Comparison of ENCODE assay signal across 2 cellular contexts in the genomic region with DNA sequence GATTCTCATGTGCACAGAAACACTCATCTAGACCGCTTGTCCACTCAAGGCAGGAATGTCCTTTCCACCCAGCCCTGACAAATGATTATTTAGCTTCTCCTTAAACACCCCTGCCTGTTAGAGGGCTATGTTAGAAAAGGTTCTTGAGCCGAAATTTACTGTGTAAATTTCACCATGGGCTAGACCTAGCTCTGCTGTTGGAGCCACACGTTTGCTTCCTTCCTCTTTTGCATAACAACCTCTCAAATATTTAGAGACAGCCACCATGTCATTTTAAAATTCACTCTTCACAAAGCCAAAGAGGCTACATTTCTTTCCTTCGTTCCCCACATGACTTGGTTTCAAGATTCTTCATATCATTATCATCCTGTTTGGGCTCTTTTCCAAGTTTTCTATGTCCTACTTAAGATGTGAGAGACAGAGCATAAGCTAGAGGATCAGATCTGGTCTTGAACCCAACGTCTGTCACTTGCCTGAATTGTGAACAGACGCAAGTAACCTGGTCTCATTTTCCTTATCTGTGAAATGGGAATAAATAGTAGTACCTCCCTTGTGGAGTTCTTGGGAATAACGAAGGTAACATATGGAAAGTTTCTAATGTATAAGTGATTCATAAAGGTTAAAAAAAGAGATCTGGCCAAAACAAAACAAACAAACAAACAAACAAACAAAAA.
TF ChIP-seq lines count a peak whose summit lies in the region.

No MANE protein-coding gene starts in this region.

TF ChIP-seq in WTC11, 78 proteins besides CTCF, POLR2A, EP300 and RAD21:
- TF ChIP-seq IRF2 (CRISPR knock-in tag; IDR thresholded peaks at IDR 0.05; ENCODE audit: borderline replicate concordance, low read depth) (no peak), ZNF416 (CRISPR knock-in tag; IDR thresholded peaks at IDR 0.05) (no peak), ZNF232 (CRISPR knock-in tag; IDR thresholded peaks at IDR 0.05) (no peak), EMX1 (CRISPR knock-in tag; IDR thresholded peaks at IDR 0.05) (no peak), TP53 (CRISPR knock-in tag; IDR thresholded peaks at IDR 0.05) (no peak), ETV6 (CRISPR knock-in tag; IDR thresholded peaks at IDR 0.05) (no peak)
- TF ChIP-seq, protein P1, sequence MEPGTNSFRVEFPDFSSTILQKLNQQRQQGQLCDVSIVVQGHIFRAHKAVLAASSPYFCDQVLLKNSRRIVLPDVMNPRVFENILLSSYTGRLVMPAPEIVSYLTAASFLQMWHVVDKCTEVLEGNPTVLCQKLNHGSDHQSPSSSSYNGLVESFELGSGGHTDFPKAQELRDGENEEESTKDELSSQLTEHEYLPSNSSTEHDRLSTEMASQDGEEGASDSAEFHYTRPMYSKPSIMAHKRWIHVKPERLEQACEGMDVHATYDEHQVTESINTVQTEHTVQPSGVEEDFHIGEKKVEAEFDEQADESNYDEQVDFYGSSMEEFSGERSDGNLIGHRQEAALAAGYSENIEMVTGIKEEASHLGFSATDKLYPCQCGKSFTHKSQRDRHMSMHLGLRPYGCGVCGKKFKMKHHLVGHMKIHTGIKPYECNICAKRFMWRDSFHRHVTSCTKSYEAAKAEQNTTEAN (CRISPR knock-in tag; IDR thresholded peaks at IDR 0.05): no peak
- TF ChIP-seq, protein P2, sequence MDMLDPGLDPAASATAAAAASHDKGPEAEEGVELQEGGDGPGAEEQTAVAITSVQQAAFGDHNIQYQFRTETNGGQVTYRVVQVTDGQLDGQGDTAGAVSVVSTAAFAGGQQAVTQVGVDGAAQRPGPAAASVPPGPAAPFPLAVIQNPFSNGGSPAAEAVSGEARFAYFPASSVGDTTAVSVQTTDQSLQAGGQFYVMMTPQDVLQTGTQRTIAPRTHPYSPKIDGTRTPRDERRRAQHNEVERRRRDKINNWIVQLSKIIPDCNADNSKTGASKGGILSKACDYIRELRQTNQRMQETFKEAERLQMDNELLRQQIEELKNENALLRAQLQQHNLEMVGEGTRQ (CRISPR knock-in tag; IDR thresholded peaks at IDR 0.05): no peak
TF ChIP-seq in WTC11: peak in this region for 0.

TF ChIP-seq in HepG2, 621 proteins besides CTCF, POLR2A, EP300 and RAD21:
- no peak for TF ChIP-seq ZNF766 (CRISPR knock-in tag; IDR thresholded peaks at IDR 0.05; ENCODE audit: borderline replicate concordance)
- TF ChIP-seq, protein P3, sequence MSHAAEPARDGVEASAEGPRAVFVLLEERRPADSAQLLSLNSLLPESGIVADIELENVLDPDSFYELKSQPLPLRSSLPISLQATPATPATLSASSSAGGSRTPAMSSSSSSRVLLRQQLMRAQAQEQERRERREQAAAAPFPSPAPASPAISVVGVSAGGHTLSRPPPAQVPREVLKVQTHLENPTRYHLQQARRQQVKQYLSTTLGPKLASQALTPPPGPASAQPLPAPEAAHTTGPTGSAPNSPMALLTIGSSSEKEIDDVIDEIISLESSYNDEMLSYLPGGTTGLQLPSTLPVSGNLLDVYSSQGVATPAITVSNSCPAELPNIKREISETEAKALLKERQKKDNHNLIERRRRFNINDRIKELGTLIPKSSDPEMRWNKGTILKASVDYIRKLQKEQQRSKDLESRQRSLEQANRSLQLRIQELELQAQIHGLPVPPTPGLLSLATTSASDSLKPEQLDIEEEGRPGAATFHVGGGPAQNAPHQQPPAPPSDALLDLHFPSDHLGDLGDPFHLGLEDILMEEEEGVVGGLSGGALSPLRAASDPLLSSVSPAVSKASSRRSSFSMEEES (CRISPR knock-in tag; IDR thresholded peaks at IDR 0.05): no peak
- TF ChIP-seq ZC3H13 (CRISPR knock-in tag; IDR thresholded peaks at IDR 0.05): no peak
- TF ChIP-seq, protein P4, sequence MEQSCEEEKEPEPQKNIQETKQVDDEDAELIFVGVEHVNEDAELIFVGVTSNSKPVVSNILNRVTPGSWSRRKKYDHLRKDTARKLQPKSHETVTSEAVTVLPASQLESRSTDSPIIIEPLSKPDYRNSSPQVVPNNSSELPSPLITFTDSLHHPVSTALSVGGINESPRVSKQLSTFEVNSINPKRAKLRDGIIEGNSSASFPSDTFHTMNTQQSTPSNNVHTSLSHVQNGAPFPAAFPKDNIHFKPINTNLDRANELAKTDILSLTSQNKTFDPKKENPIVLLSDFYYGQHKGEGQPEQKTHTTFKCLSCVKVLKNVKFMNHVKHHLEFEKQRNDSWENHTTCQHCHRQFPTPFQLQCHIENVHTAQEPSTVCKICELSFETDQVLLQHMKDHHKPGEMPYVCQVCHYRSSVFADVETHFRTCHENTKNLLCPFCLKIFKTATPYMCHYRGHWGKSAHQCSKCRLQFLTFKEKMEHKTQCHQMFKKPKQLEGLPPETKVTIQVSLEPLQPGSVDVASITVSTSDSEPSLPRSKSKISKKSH (CRISPR knock-in tag; IDR thresholded peaks at IDR 0.05; ENCODE audit: borderline replicate concordance): no peak
- TF ChIP-seq MAF1 (CRISPR knock-in tag; IDR thresholded peaks at IDR 0.05; ENCODE audit: borderline replicate concordance): no peak
- no peak for TF ChIP-seq RBM22 (optimal IDR thresholded peaks at IDR 0.05; ENCODE audit: low read length)
- TF ChIP-seq, protein P5, sequence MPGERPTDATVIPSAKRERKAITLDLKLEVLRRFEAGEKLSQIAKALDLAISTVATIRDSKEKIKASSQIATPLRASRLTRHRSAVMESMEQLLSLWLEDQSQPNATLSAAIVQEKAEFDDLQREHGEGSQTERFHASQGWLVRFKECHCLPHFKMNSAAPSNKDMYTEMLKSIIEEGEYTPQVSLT (CRISPR knock-in tag; IDR thresholded peaks at IDR 0.05; ENCODE audit: borderline replicate concordance, low read depth): no peak
- TF ChIP-seq ZNF484 (CRISPR knock-in tag; IDR thresholded peaks at IDR 0.05; ENCODE audit: borderline replicate concordance, low read depth): no peak
- TF ChIP-seq, protein P6, sequence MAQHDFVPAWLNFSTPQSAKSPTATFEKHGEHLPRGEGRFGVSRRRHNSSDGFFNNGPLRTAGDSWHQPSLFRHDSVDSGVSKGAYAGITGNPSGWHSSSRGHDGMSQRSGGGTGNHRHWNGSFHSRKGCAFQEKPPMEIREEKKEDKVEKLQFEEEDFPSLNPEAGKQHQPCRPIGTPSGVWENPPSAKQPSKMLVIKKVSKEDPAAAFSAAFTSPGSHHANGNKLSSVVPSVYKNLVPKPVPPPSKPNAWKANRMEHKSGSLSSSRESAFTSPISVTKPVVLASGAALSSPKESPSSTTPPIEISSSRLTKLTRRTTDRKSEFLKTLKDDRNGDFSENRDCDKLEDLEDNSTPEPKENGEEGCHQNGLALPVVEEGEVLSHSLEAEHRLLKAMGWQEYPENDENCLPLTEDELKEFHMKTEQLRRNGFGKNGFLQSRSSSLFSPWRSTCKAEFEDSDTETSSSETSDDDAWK (CRISPR knock-in tag; IDR thresholded peaks at IDR 0.05): no peak
- no peak for TF ChIP-seq SMC3 (IDR thresholded peaks at IDR 0.05; ENCODE audit: low read length)
- TF ChIP-seq ZNF224 (CRISPR knock-in tag; IDR thresholded peaks at IDR 0.05): no peak
- no peak for TF ChIP-seq ZNF678 (CRISPR knock-in tag; IDR thresholded peaks at IDR 0.05)
- TF ChIP-seq DMAP1 (CRISPR knock-in tag; IDR thresholded peaks at IDR 0.05): no peak
- TF ChIP-seq TBP (CRISPR knock-in tag; IDR thresholded peaks at IDR 0.05): no peak
- TF ChIP-seq GTF3A (CRISPR knock-in tag; conservative IDR thresholded peaks at IDR 0.05): no peak
- no peak for TF ChIP-seq KAT8 (CRISPR knock-in tag; IDR thresholded peaks at IDR 0.05)
- no peak for TF ChIP-seq NFYC (CRISPR knock-in tag; IDR thresholded peaks at IDR 0.05)
TF ChIP-seq in HepG2: peak in this region for 0.
